ENCODE assay signal across 20 cellular contexts in genomic region chr18:13520306-13520705, GRCh38.
DNase-seq lines count a peak whose midpoint lies in the region; ATAC-seq and TF ChIP-seq lines count a peak whose summit lies in the region.
"Had no signal": no experiment of that assay in that cellular context is flagged by ENCODE, and none has a peak within 500 bp of the region (broad histone marks: within the 10 kb centered on the region; RNA-seq: fewer than 3 reads in every experiment).

No MANE protein-coding gene starts in this region.

- intact Hi-C loops in heart right ventricle (cut with DNase I), result loop anchor here in 3 of 10 donors (5.0 to 10.0 kb wide), 3 partner anchors 136 to 253 kb away; no protein-coding TSS in a partner anchor

- H3K27me3 ChIP-seq in heart right ventricle, result no peaks in the 10 kb centered on the region
- no peaks in the 10 kb centered on the region for H3K27me3 ChIP-seq in thoracic aorta (replicated peaks; ENCODE audit: insufficient read depth)
- H3K27me3 ChIP-seq: brain microvascular endothelial cell, MG63 had no signal

- H3K4me1 ChIP-seq in heart right ventricle, result peaks cover 0 to 32% (median 22%) of the 10 kb centered on the region in 9 donors
- peaks cover 17 to 27% of the 10 kb centered on the region in 2 donors for H3K4me1 ChIP-seq in thoracic aorta (ENCODE audit: control insufficient read depth in 1 of 2, low read depth in 2 of 2)

- WGBS in heart right ventricle, 2 donors, result 35 to 37% methylated on average over 6 of the region's 6 CpGs

- H3K36me3 ChIP-seq in heart right ventricle (peaks cover 0 to 15% (median 0%) of the 10 kb centered on the region in 9 donors), thoracic aorta (no peaks in the 10 kb centered on the region)
- H3K36me3 ChIP-seq: brain microvascular endothelial cell, MG63 had no signal

- TF ChIP-seq CTCF in heart right ventricle (IDR thresholded peaks at IDR 0.05) (no peak), thoracic aorta (IDR thresholded peaks at IDR 0.05) (no peak)

- H3K4me3 ChIP-seq in heart right ventricle (no peak overlapping the region), thoracic aorta (no peak overlapping the region)
- H3K4me3 ChIP-seq: MG63, skin epidermis had no signal

- peak; percentile 77 for DNase-seq in SHP77 treated with DMSO at 0.1 percent for 48 hours (lab: John Stamatoyannopoulos, UW)
- peak in 1 of 2 donors; percentile 45 for DNase-seq in heart right ventricle
- DNase-seq in mucosa of gallbladder (ENCODE audit: low spot score), result peak; percentile 17
- DNase-seq in thoracic aorta (ENCODE audit: low spot score), result no peak
- no peak for DNase-seq in NCI-H526 (lab: John Stamatoyannopoulos, UW)
- DNase-seq in activated CD4-positive, CD25-positive, alpha-beta regulatory T cell (lab: John Stamatoyannopoulos, UW), result no peak
- no peak for DNase-seq in NCI-H748 (lab: John Stamatoyannopoulos, UW; ENCODE audit: unreplicated experiment)
- DNase-seq: activated naive CD8-positive, alpha-beta T cell treated with anti-CD3 and anti-CD28 coated beads, Interleukin-2, amount 10 ng/mL, durations not matched to agents 7 days and 5 days; brain microvascular endothelial cell; cortex of kidney; DMS79 treated with DMSO at 0.1 percent for 48 hours; MG63; NCI-H1436 treated with DMSO at 0.1 percent for 48 hours; occipital lobe; stimulated activated CD4-positive, alpha-beta T cell treated with anti-CD3 and anti-CD28 coated beads, Interleukin-2, amount 100 ng/mL, for 48 hours; T1000 had no signal

- ATAC-seq in heart right ventricle (peak in 7 of 8 donors; percentile 65 to 98 (median 86)), thoracic aorta (ENCODE audit: insufficient number of reproducible peaks, low FRiP score, low read depth) (no peak), HG02973 (IDR thresholded peaks at IDR 0.05; ENCODE audit: unreplicated experiment) (no peak)
- ATAC-seq: activated CD4-positive, CD25-positive, alpha-beta regulatory T cell treated with anti-CD3 and anti-CD28 coated beads, Interleukin-2, amount 50 U/mL, for 24 hours; SK-N-SH treated with all-trans-retinoic acid at 6 μM for 48 hours had no signal

- H3K9me3 ChIP-seq in heart right ventricle (peaks cover 0 to 20% (median 6%) of the 10 kb centered on the region in 11 donors), thoracic aorta (peaks cover 4% of the 10 kb centered on the region)
- H3K9me3 ChIP-seq: MG63 had no signal

- H3K27ac ChIP-seq in heart right ventricle, result peak overlapping the region in 8 of 10 donors; percentile 14 to 78 (median 54)
- peak overlapping the region; percentile 31 to 50 for H3K27ac ChIP-seq in thoracic aorta
- H3K27ac ChIP-seq: brain microvascular endothelial cell, skin epidermis had no signal

Comparison
In these comparisons a context has a peak if more than half of its experiments do, and no peak if none do; other contexts are left out.
1. DNase-seq: peak in SHP77 treated with DMSO at 0.1 percent for 48 hours (single experiment) and mucosa of gallbladder (single experiment); none in thoracic aorta (single experiment), NCI-H526 (0 of 2), activated CD4-positive, CD25-positive, alpha-beta regulatory T cell (0 of 4) and NCI-H748 (single experiment).
2. ATAC-seq: peak in heart right ventricle (7 of 8); none in thoracic aorta (single experiment) and HG02973 (single experiment).